In the genomic region with DNA sequence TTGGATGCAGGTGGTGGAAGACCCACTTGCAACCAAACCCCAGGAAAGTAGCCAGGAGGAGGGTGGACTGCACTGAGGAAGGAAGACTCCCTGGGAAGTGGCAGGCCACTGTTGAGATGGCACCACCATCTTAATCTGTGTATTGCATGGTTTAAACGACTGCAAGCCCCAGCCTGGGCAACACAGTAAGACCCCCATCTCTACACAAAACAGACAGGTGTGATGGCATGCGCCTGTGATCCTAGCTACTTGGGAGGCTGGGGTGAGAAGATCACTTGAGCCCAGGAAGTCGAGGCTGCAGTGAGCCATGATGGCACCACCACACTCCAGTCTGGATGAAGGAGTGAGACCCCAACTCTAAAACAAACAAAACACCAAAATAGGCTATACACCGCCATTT, we compare ENCODE assay signal across 22 cellular contexts. TPM values are rescaled to one million over a fixed set of nuclear protein-coding genes. Genes with fewer than 3 reads are reported as not detected.
DNase-seq lines count a peak whose midpoint lies in the region; ATAC-seq, FAIRE-seq and TF ChIP-seq lines count a peak whose summit lies in the region.
"Had no signal": no experiment of that assay in that cellular context is flagged by ENCODE, and none has a peak within 500 bp of the region (broad histone marks: within the 10 kb centered on the region; RNA-seq: fewer than 3 reads in every experiment).

No MANE protein-coding gene starts in this region.

- TF ChIP-seq RAD21 in K562 (CRISPR knock-in tag; conservative IDR thresholded peaks at IDR 0.05 in 1 of 2, IDR thresholded peaks at IDR 0.05 in 1 of 2), result no peak

- H2AFZ ChIP-seq in DND-41 (ENCODE audit: low read depth, low read length) (no peak overlapping the region), K562 (ENCODE audit: low read depth, low read length) (no peak overlapping the region)
- H2AFZ ChIP-seq: GM23338 had no signal

- TF ChIP-seq EP300 in K562 (IDR thresholded peaks at IDR 0.05; ENCODE audit: low read length), result no peak

- H3K4me2 ChIP-seq in DND-41 (ENCODE audit: insufficient read depth, low read length) (peak overlapping the region; percentile 31; the same call in 1 of the 2 replicates), K562 (ENCODE audit: insufficient read depth, low read length) (no peak overlapping the region)
- H3K4me2 ChIP-seq: GM23338 had no signal

- H4K20me1 ChIP-seq in DND-41 (ENCODE audit: insufficient read depth, low read length), result 0 out of 2 replicates have a peak, but pooled peaks cover 5% of the 10 kb centered on the region
- peaks cover 21% of the 10 kb centered on the region for H4K20me1 ChIP-seq in K562 (replicated peaks; ENCODE audit: control insufficient read depth, insufficient read depth, low read length)

- 56% methylated on average over 4 of the region's 4 CpGs for WGBS in K562 (ENCODE audit: insufficient coverage, low coverage, missing lambda C conversion rate)

- H3K4me1 ChIP-seq in DND-41 (ENCODE audit: insufficient read depth, low read length), result peaks cover 39% of the 10 kb centered on the region
- peaks cover 17 to 22% of the 10 kb centered on the region in 2 experiments for H3K4me1 ChIP-seq in K562 (replicated peaks in 1 of 2; ENCODE audit: control insufficient read depth in 2 of 2, insufficient read depth in 2 of 2, low read length in 2 of 2)
- H3K4me1 ChIP-seq: BE2C had no signal

- POLR2A ChIA-PET in K562 (lab: Yijun Ruan, JAX), result interaction anchor here (0.9 to 5.3 kb wide), 6 partner anchors 7 to 144 kb away, joined by 3 to 72 read pairs (median 4); partner anchors contain the start of genes BAZ1B and TBL2

- no peaks in the 10 kb centered on the region for H3K9me1 ChIP-seq in K562 (ENCODE audit: control insufficient read depth, insufficient read depth, low read length)

- H3K79me2 ChIP-seq in DND-41 (ENCODE audit: insufficient read depth, low read length), result no peaks in the 10 kb centered on the region
- H3K79me2 ChIP-seq in K562 (ENCODE audit: control insufficient read depth, insufficient read depth, low read length), result peaks cover 8% of the 10 kb centered on the region; the same call in 2 of the 3 replicates

- intact Hi-C loops in K562 (cut with micrococcal nuclease), result no loop called here

- no TSS peak for BruUV-seq in K562 (replicated peaks; lab: Mats Ljungman, UMichigan)

- CTCF ChIA-PET in K562 (lab: Yijun Ruan, JAX; ENCODE audit: low intra/inter-chr PET ratio), result no interaction called here

- in situ Hi-C loops in K562 (cut with MboI), result no loop called here

- H3K4me3 ChIP-seq in DND-41 (ENCODE audit: low read depth in 1 of 2, low read length in 2 of 2) (no peak overlapping the region), K562 (no peak overlapping the region)
- H3K4me3 ChIP-seq: GM23338 had no signal

- no peak for TF ChIP-seq POLR2A in K562 (conservative IDR thresholded peaks at IDR 0.05)

- H3K9ac ChIP-seq in DND-41 (ENCODE audit: low read depth, low read length) (no peak overlapping the region), K562 (ENCODE audit: insufficient read depth in 1 of 2, low read depth in 2 of 2, low read length in 2 of 2) (no peak overlapping the region)

- H3K9me3 ChIP-seq in DND-41 (ENCODE audit: insufficient read depth, low read length, severe bottlenecking) (no peaks in the 10 kb centered on the region), KOPT-K1 (ENCODE audit: insufficient read depth, low read length, poor library complexity, severe bottlenecking) (no peaks in the 10 kb centered on the region), K562 (replicated peaks; ENCODE audit: control insufficient read depth, insufficient read depth, low read depth, low read length) (no peaks in the 10 kb centered on the region)
- H3K9me3 ChIP-seq: BE2C had no signal

- DNase-seq in DND-41, result no peak
- DNase-seq in K562 (ENCODE audit: extremely low read depth in 1 of 4, low spot score in 3 of 4), result no peak
- no peak for DNase-seq in AML-193 (lab: John Stamatoyannopoulos, UW)
- DNase-seq: BE2C; C1 segment of cervical spinal cord; CD8-positive, alpha-beta memory T cell; COR-L47; DMS 273 treated with DMSO at 0.1 percent for 48 hours; GDM1; HCEC 1CT; HFFc6; KG1 had no signal

- H3K36me3 ChIP-seq in DND-41 (ENCODE audit: insufficient read depth, low read length), result peaks cover 28% of the 10 kb centered on the region
- peaks cover 41% of the 10 kb centered on the region for H3K36me3 ChIP-seq in KOPT-K1 (ENCODE audit: insufficient read depth, low read length)
- H3K36me3 ChIP-seq in K562 (ENCODE audit: control insufficient read depth, insufficient read depth, low read length), result peaks cover 34% of the 10 kb centered on the region

- H3K27ac ChIP-seq in DND-41 (ENCODE audit: low read length) (peak overlapping the region; percentile 66; the same call in 1 of the 2 replicates), KOPT-K1 (ENCODE audit: low read depth, low read length, poor library complexity, severe bottlenecking) (peak overlapping the region; percentile 37), K562 (ENCODE audit: extremely low read depth, low read depth, low read length) (no peak overlapping the region)

- TF ChIP-seq CTCF in DND-41 (IDR thresholded peaks at IDR 0.05; ENCODE audit: borderline replicate concordance, extremely low read depth, low read length, poor library complexity, severe bottlenecking), result no peak
- TF ChIP-seq CTCF in K562 (IDR thresholded peaks at IDR 0.05 in 2 of 3, conservative IDR thresholded peaks at IDR 0.05 in 1 of 3; ENCODE audit: insufficient read depth in 2 of 3, low read depth in 1 of 3, low read length in 3 of 3), result no peak

- ATAC-seq in DND-41 (ENCODE audit: insufficient read depth, low read depth), result no peak
- no peak for ATAC-seq in K562
- no peak for ATAC-seq in HG03354 (IDR thresholded peaks at IDR 0.05; ENCODE audit: poor library complexity, severe bottlenecking, unreplicated experiment)
- ATAC-seq: GM23338 had no signal

- FAIRE-seq in K562 (lab: Jason Lieb, UNC), result no peak
- FAIRE-seq: GM12892, GM18507, H54, HTR-8/SVneo had no signal

- no peaks in the 10 kb centered on the region for H3K27me3 ChIP-seq in DND-41 (ENCODE audit: insufficient read depth, low read length, poor library complexity)
- no peaks in the 10 kb centered on the region for H3K27me3 ChIP-seq in K562 (ENCODE audit: control insufficient read depth in 2 of 2, insufficient read depth in 2 of 2, low read length in 2 of 2)

RNA-seq across cellular contexts. Expression of gene BCL7B, which starts 9.7 kb away (rescaled TPM):
- 35.3 and 79.3 TPM in 2 replicates for total RNA-seq in K562 (2011; cell fraction: chromatin; rRNA removed; ENCODE audit: low replicate concordance)
- 50.1 and 62.0 TPM in 2 replicates for total RNA-seq in K562 (2011; cell fraction: nucleolus; rRNA removed)
- 53.5 and 56.9 TPM in 2 replicates for total RNA-seq in K562 (2011; cell fraction: nucleoplasm; rRNA removed)
- total RNA-seq in K562 (2014; rRNA removed) (26.1 and 27.8 TPM in 2 replicates), K562 (2014; rRNA removed; fragmentation: Illumina TruSeq; extraction: Trizol) (21.4 and 23.0 TPM in 2 replicates), K562 (2015; rRNA removed; fragmentation: Illumina TruSeq; extraction: Trizol) (30.2 and 32.9 TPM in 2 replicates), K562 (2021) (57.5 and 59.2 TPM in 2 replicates)
- polyA plus RNA-seq in K562 (2011; rRNA removed) (45.3 and 53.1 TPM in 2 replicates), K562 (2014; fragmentation: Illumina TruSeq; extraction: Trizol) (67.8 and 73.2 TPM in 2 replicates), K562 (2014; fragmentation: Nextera tagmentation; extraction: Ambion mirVana) (10 to 100 TPM in 1 of 2 experiments, 1 to 10 TPM in 1; 10.0 to 13.4 TPM), K562 (2014; rRNA removed) (54.4 and 70.6 TPM in 2 replicates)
- 44.7 and 90.9 TPM in 2 replicates for polyA plus RNA-seq in K562 (2011; cell fraction: cytosol; rRNA removed)
- 28.1 and 45.3 TPM in 2 replicates for polyA plus RNA-seq in K562 (2011; cell fraction: nucleus; rRNA removed)
- polyA plus RNA-seq in K562 (2012), result 66.1 and 72.9 TPM in 2 replicates
- polyA minus RNA-seq in K562 (2011; rRNA and poly(A)+ RNA removed), result 23.5 and 40.3 TPM in 2 replicates
- polyA minus RNA-seq in K562 (2011; cell fraction: cytosol; rRNA and poly(A)+ RNA removed), result 27.4 and 33.3 TPM in 2 replicates
- polyA minus RNA-seq in K562 (2011; cell fraction: nucleus; rRNA and poly(A)+ RNA removed), result 13.7 and 15.9 TPM in 2 replicates

RNA-seq across cellular contexts. Expression of gene TBL2, which starts 11.2 kb away (rescaled TPM):
- 126 and 292 TPM in 2 replicates for total RNA-seq in K562 (2011; cell fraction: chromatin; rRNA removed; ENCODE audit: low replicate concordance)
- total RNA-seq in K562 (2011; cell fraction: nucleolus; rRNA removed), result 220 and 224 TPM in 2 replicates
- total RNA-seq in K562 (2011; cell fraction: nucleoplasm; rRNA removed), result 142 and 163 TPM in 2 replicates
- 82.1 and 123 TPM in 2 replicates for total RNA-seq in K562 (2014; rRNA removed)
- total RNA-seq in K562 (2014; rRNA removed; fragmentation: Illumina TruSeq; extraction: Trizol), result 40.0 and 42.0 TPM in 2 replicates
- 54.1 and 60.6 TPM in 2 replicates for total RNA-seq in K562 (2015; rRNA removed; fragmentation: Illumina TruSeq; extraction: Trizol)
- 70.3 and 70.8 TPM in 2 replicates for total RNA-seq in K562 (2021)
- 47.7 and 49.2 TPM in 2 replicates for polyA plus RNA-seq in K562 (2011; rRNA removed)
- 48.9 and 107 TPM in 2 replicates for polyA plus RNA-seq in K562 (2011; cell fraction: cytosol; rRNA removed)
- 45.7 and 87.5 TPM in 2 replicates for polyA plus RNA-seq in K562 (2011; cell fraction: nucleus; rRNA removed)
- 51.9 and 71.5 TPM in 2 replicates for polyA plus RNA-seq in K562 (2012)
- 43.8 and 48.8 TPM in 2 replicates for polyA plus RNA-seq in K562 (2014; fragmentation: Illumina TruSeq; extraction: Trizol)
- 1 to 10 TPM; 2.5 to 3.0 TPM for polyA plus RNA-seq in K562 (2014; fragmentation: Nextera tagmentation; extraction: Ambion mirVana)
- 61.5 and 67.3 TPM in 2 replicates for polyA plus RNA-seq in K562 (2014; rRNA removed)
- polyA minus RNA-seq in K562 (2011; rRNA and poly(A)+ RNA removed), result 57.4 and 92.0 TPM in 2 replicates
- 81.1 and 112 TPM in 2 replicates for polyA minus RNA-seq in K562 (2011; cell fraction: cytosol; rRNA and poly(A)+ RNA removed)
- 51.6 and 57.1 TPM in 2 replicates for polyA minus RNA-seq in K562 (2011; cell fraction: nucleus; rRNA and poly(A)+ RNA removed)

RNA-seq across cellular contexts. Expression of gene BAZ1B, which starts 45.0 kb away (rescaled TPM):
- total RNA-seq in K562 (2011; cell fraction: chromatin; rRNA removed; ENCODE audit: low replicate concordance), result 64.1 and 159 TPM in 2 replicates
- 37.9 and 44.9 TPM in 2 replicates for total RNA-seq in K562 (2011; cell fraction: nucleolus; rRNA removed)
- total RNA-seq in K562 (2011; cell fraction: nucleoplasm; rRNA removed), result 79.0 and 92.8 TPM in 2 replicates
- total RNA-seq in K562 (2014; rRNA removed) (79.5 and 89.0 TPM in 2 replicates), K562 (2014; rRNA removed; fragmentation: Illumina TruSeq; extraction: Trizol) (129 and 136 TPM in 2 replicates), K562 (2015; rRNA removed; fragmentation: Illumina TruSeq; extraction: Trizol) (131 and 134 TPM in 2 replicates), K562 (2021) (100 and 107 TPM in 2 replicates)
- polyA plus RNA-seq in K562 (2011; rRNA removed) (28.8 and 50.9 TPM in 2 replicates), K562 (2014; fragmentation: Illumina TruSeq; extraction: Trizol) (94.3 and 110 TPM in 2 replicates), K562 (2014; fragmentation: Nextera tagmentation; extraction: Ambion mirVana) (10 to 100 TPM; 15.0 to 27.5 TPM), K562 (2014; rRNA removed) (56.3 and 68.4 TPM in 2 replicates)
- polyA plus RNA-seq in K562 (2011; cell fraction: cytosol; rRNA removed), result 22.0 and 24.5 TPM in 2 replicates
- polyA plus RNA-seq in K562 (2011; cell fraction: nucleus; rRNA removed), result 25.8 and 37.2 TPM in 2 replicates
- 63.5 and 70.7 TPM in 2 replicates for polyA plus RNA-seq in K562 (2012)
- 81.7 and 114 TPM in 2 replicates for polyA minus RNA-seq in K562 (2011; rRNA and poly(A)+ RNA removed)
- 41.5 and 59.2 TPM in 2 replicates for polyA minus RNA-seq in K562 (2011; cell fraction: cytosol; rRNA and poly(A)+ RNA removed)
- polyA minus RNA-seq in K562 (2011; cell fraction: nucleus; rRNA and poly(A)+ RNA removed), result 19.9 and 33.0 TPM in 2 replicates

RNA-seq across cellular contexts. Expression of gene MLXIPL, which starts 57.2 kb away (rescaled TPM):
- 12.6 and 32.2 TPM in 2 replicates for total RNA-seq in K562 (2011; cell fraction: chromatin; rRNA removed; ENCODE audit: low replicate concordance)
- 12.8 and 16.5 TPM in 2 replicates for total RNA-seq in K562 (2011; cell fraction: nucleolus; rRNA removed)
- total RNA-seq in K562 (2011; cell fraction: nucleoplasm; rRNA removed), result 14.2 and 15.9 TPM in 2 replicates
- total RNA-seq in K562 (2014; rRNA removed), result 6.0 and 8.9 TPM in 2 replicates
- 0.61 and 0.91 TPM in 2 replicates for total RNA-seq in K562 (2014; rRNA removed; fragmentation: Illumina TruSeq; extraction: Trizol)
- 1.4 and 1.7 TPM in 2 replicates for total RNA-seq in K562 (2015; rRNA removed; fragmentation: Illumina TruSeq; extraction: Trizol)
- total RNA-seq in K562 (2021), result 10.2 and 11.8 TPM in 2 replicates
- polyA plus RNA-seq in K562 (2011; rRNA removed), result 0.59 and 3.4 TPM in 2 replicates
- 1.5 and 1.7 TPM in 2 replicates for polyA plus RNA-seq in K562 (2011; cell fraction: cytosol; rRNA removed)
- 22.7 and 25.6 TPM in 2 replicates for polyA plus RNA-seq in K562 (2011; cell fraction: nucleus; rRNA removed)
- 5.1 and 47.6 TPM in 2 replicates for polyA plus RNA-seq in K562 (2012)
- polyA plus RNA-seq in K562 (2014; fragmentation: Illumina TruSeq; extraction: Trizol), result 2.7 and 4.4 TPM in 2 replicates
- under 1 TPM; 0.11 to 0.17 TPM for polyA plus RNA-seq in K562 (2014; fragmentation: Nextera tagmentation; extraction: Ambion mirVana)
- polyA plus RNA-seq in K562 (2014; rRNA removed), result 11.1 and 18.4 TPM in 2 replicates
- polyA minus RNA-seq in K562 (2011; rRNA and poly(A)+ RNA removed), result 0.39 and 0.69 TPM in 2 replicates
- polyA minus RNA-seq in K562 (2011; cell fraction: cytosol; rRNA and poly(A)+ RNA removed), result 1.3 and 2.9 TPM in 2 replicates
- polyA minus RNA-seq in K562 (2011; cell fraction: nucleus; rRNA and poly(A)+ RNA removed), result 6.7 and 13.7 TPM in 2 replicates
- total RNA-seq: A172; CD4-positive, CD25-positive, alpha-beta regulatory T cell; CD8-positive, alpha-beta memory T cell; HFFc6 had no signal
- polyA plus RNA-seq: CD4-positive, CD25-positive, alpha-beta regulatory T cell; CD8-positive, alpha-beta memory T cell; IgD-negative memory B cell had no signal
